ENCODE assay signal across 22 cellular contexts in genomic region chr6:41059569-41059968, GRCh38. TPM values are rescaled to one million over a fixed set of nuclear protein-coding genes. Genes with fewer than 3 reads are reported as not detected.
DNase-seq lines count a peak whose midpoint lies in the region; ATAC-seq and TF ChIP-seq lines count a peak whose summit lies in the region.
"Had no signal": no experiment of that assay in that cellular context is flagged by ENCODE, and none has a peak within 500 bp of the region (broad histone marks: within the 10 kb centered on the region; RNA-seq: fewer than 3 reads in every experiment).

No MANE protein-coding gene starts in this region.

- POLR2A ChIA-PET in PC-3 (lab: Charles Lee; ENCODE audit: unreplicated experiment): no interaction called here

- TF ChIP-seq POLR2A in suprapubic skin (IDR thresholded peaks at IDR 0.05): no peak

- CTCF ChIA-PET in PC-3 (lab: Charles Lee): no interaction called here

- H3K27me3 ChIP-seq in PC-3 (ENCODE audit: low read length): no peaks in the 10 kb centered on the region
- no peaks in the 10 kb centered on the region for H3K27me3 ChIP-seq in suprapubic skin
- H3K27me3 ChIP-seq: upper lobe of left lung had no signal

- H3K4me3 Mint-ChIP-seq in neural crest cell: no peak overlapping the region
- H3K4me3 Mint-ChIP-seq: CD14-positive monocyte; naive B cell; stimulated activated effector memory CD8-positive, alpha-beta T cell treated with anti-CD3 and anti-CD28 coated beads, Interleukin-12 subunit alpha, Interleukin-12 subunit beta, amount 100 ng/mL, for 72 hours had no signal

- DNase-seq in EL: peak; percentile 74
- DNase-seq in PC-3: peak; percentile 27
- DNase-seq in fibroblast of mammary gland (ENCODE audit: low read depth): peak; percentile 33
- DNase-seq in neural crest cell (ENCODE audit: low read depth, low spot score): no peak
- no peak for DNase-seq in NCI-H146 (lab: John Stamatoyannopoulos, UW)
- DNase-seq in Ammon's horn (ENCODE audit: low spot score): no peak
- DNase-seq in suprapubic skin (ENCODE audit: low spot score in 2 of 2): no peak
- DNase-seq: activated CD4-positive, CD25-positive, alpha-beta regulatory T cell; activated effector memory CD4-positive, alpha-beta T cell treated with anti-CD3 and anti-CD28 coated beads, Interleukin-2, amount 50 U/mL, for 16 hours; hippocampal formation; left colon; naive B cell; NCI-H2107; posterior cingulate gyrus; RPMI8226; upper lobe of left lung had no signal

- no peak for TF ChIP-seq EP300 in suprapubic skin (IDR thresholded peaks at IDR 0.05)

- 50% methylated on average over 1 of the region's 1 CpG for WGBS in suprapubic skin

- BruUV-seq in PC-3 (replicated peaks; lab: Mats Ljungman, UMichigan): no TSS peak

- H3K9me2 ChIP-seq in PC-3 (replicated peaks; ENCODE audit: low read length): no peaks in the 10 kb centered on the region

- no peaks in the 10 kb centered on the region for H4K20me1 ChIP-seq in PC-3 (ENCODE audit: low read length)

- no peaks in the 10 kb centered on the region for H3K27me3 Mint-ChIP-seq in neural crest cell (ENCODE audit: low read depth)
- H3K27me3 Mint-ChIP-seq: naive B cell had no signal

- no peaks in the 10 kb centered on the region for H3F3A ChIP-seq in PC-3 (ENCODE audit: low read length, unreplicated experiment)

- peaks cover 5% of the 10 kb centered on the region for H3K4me1 Mint-ChIP-seq in neural crest cell
- H3K4me1 Mint-ChIP-seq: CD14-positive monocyte; stimulated activated effector memory CD8-positive, alpha-beta T cell treated with anti-CD3 and anti-CD28 coated beads, Interleukin-12 subunit alpha, Interleukin-12 subunit beta, amount 100 ng/mL, for 72 hours had no signal

- TF ChIP-seq CTCF in PC-3 (conservative IDR thresholded peaks at IDR 0.05; ENCODE audit: low read depth, low read length) (no peak), fibroblast of mammary gland (conservative IDR thresholded peaks at IDR 0.05; ENCODE audit: control insufficient read depth, insufficient read depth, low read depth, low read length) (no peak), neural crest cell (conservative IDR thresholded peaks at IDR 0.05) (no peak), suprapubic skin (IDR thresholded peaks at IDR 0.05) (no peak)

- intact Hi-C loops in PC-3 (cut with micrococcal nuclease): no loop called here

- ATAC-seq in PC-3 (no peak), HG03135 (IDR thresholded peaks at IDR 0.05; ENCODE audit: unreplicated experiment) (no peak)
- ATAC-seq: HepG2; left colon; stimulated activated effector memory CD8-positive, alpha-beta T cell treated with anti-CD3 and anti-CD28 coated beads, Interleukin-12 subunit alpha, Interleukin-12 subunit beta, amount 100 ng/mL, for 72 hours had no signal

- H3K9ac ChIP-seq in PC-3 (ENCODE audit: low read length): no peak overlapping the region

- H2AFZ ChIP-seq in PC-3 (ENCODE audit: low read length): no peak overlapping the region

- no peak overlapping the region for H3K4me2 ChIP-seq in PC-3 (ENCODE audit: low read length)

- H3K9me3 ChIP-seq in PC-3 (ENCODE audit: low read length) (no peaks in the 10 kb centered on the region), suprapubic skin (no peaks in the 10 kb centered on the region)
- H3K9me3 ChIP-seq: upper lobe of left lung had no signal

- no peaks in the 10 kb centered on the region for H3K9me3 Mint-ChIP-seq in neural crest cell
- H3K9me3 Mint-ChIP-seq: CD14-positive monocyte; naive B cell; stimulated activated effector memory CD8-positive, alpha-beta T cell treated with anti-CD3 and anti-CD28 coated beads, Interleukin-12 subunit alpha, Interleukin-12 subunit beta, amount 100 ng/mL, for 72 hours had no signal

- H3K4me3 ChIP-seq in PC-3 (ENCODE audit: low read length) (no peak overlapping the region), fibroblast of mammary gland (ENCODE audit: control insufficient read depth, low read depth, low read length) (no peak overlapping the region), suprapubic skin (no peak overlapping the region)
- H3K4me3 ChIP-seq: coronary artery, upper lobe of left lung had no signal

- H3K27ac Mint-ChIP-seq in neural crest cell (ENCODE audit: unreplicated experiment): peak overlapping the region; percentile 30
- H3K27ac Mint-ChIP-seq: stimulated activated effector memory CD8-positive, alpha-beta T cell treated with anti-CD3 and anti-CD28 coated beads, Interleukin-12 subunit alpha, Interleukin-12 subunit beta, amount 100 ng/mL, for 72 hours had no signal

- H3K27ac ChIP-seq in PC-3 (ENCODE audit: low read length): no peak overlapping the region
- no peak overlapping the region for H3K27ac ChIP-seq in suprapubic skin
- H3K27ac ChIP-seq: coronary artery, upper lobe of left lung had no signal

- H3K36me3 Mint-ChIP-seq in neural crest cell (ENCODE audit: low read depth): no peaks in the 10 kb centered on the region

- H3K79me2 ChIP-seq in PC-3 (ENCODE audit: low read length): no peaks in the 10 kb centered on the region

- H3K36me3 ChIP-seq in PC-3 (ENCODE audit: low read depth, low read length) (no peaks in the 10 kb centered on the region), suprapubic skin (peaks cover 14% of the 10 kb centered on the region)

- no peaks in the 10 kb centered on the region for H3K4me1 ChIP-seq in PC-3 (ENCODE audit: insufficient read depth, low read length)
- peaks cover 5% of the 10 kb centered on the region for H3K4me1 ChIP-seq in suprapubic skin

RNA-seq across cellular contexts. Expression of gene APOBEC2, which starts 6.6 kb away (rescaled TPM):
- total RNA-seq in PC-3 (2014; rRNA removed) (not detected in 2 replicates), neural crest cell (not detected in 2 replicates), suprapubic skin (not detected)
- total RNA-seq: left colon; T-helper 1 cell treated with Interleukin-12 subunit alpha and Interleukin-12 subunit beta and Interleukin-4 antibody, amounts not matched to agents 30 ng/mL and 1 ng/mL, for 36 hours; upper lobe of left lung had no signal

RNA-seq across cellular contexts. Expression of gene OARD1, which starts 12.6 kb away (rescaled TPM):
- total RNA-seq in PC-3 (2014; rRNA removed) (11.2 and 12.1 TPM in 2 replicates), neural crest cell (32.8 and 32.9 TPM in 2 replicates), suprapubic skin (10 to 100 TPM; 11.3 to 29.9 (median 20.6) TPM)

RNA-seq across cellular contexts. Expression of gene NFYA, which starts 13.2 kb away (rescaled TPM):
- total RNA-seq in PC-3 (2014; rRNA removed) (31.7 and 32.9 TPM in 2 replicates), neural crest cell (59.7 and 61.4 TPM in 2 replicates), suprapubic skin (10 to 100 TPM; 19.7 to 33.0 (median 24.2) TPM)

RNA-seq across cellular contexts. Expression of gene TSPO2, which starts 17.3 kb away (rescaled TPM):
- total RNA-seq in PC-3 (2014; rRNA removed) (not detected in 2 replicates), neural crest cell (not detected in 2 replicates), suprapubic skin (not detected)
- total RNA-seq: HepG2; left colon; T-helper 1 cell treated with Interleukin-12 subunit alpha and Interleukin-12 subunit beta and Interleukin-4 antibody, amounts not matched to agents 30 ng/mL and 1 ng/mL, for 36 hours; upper lobe of left lung had no signal

RNA-seq across cellular contexts. Expression of gene UNC5CL, which starts 20.5 kb away (rescaled TPM):
- 0.58 and 1.4 TPM in 2 replicates for total RNA-seq in PC-3 (2014; rRNA removed)
- total RNA-seq in neural crest cell: 1.5 and 1.6 TPM in 2 replicates
- 1 to 10 TPM in 2 of 4 donors, under 1 TPM in 2; 0.19 to 6.9 (median 1.4) TPM for total RNA-seq in suprapubic skin

Comparison
In these comparisons a context has a peak if more than half of its experiments do, and no peak if none do; other contexts are left out.
1. DNase-seq: peak in EL (single experiment), PC-3 (single experiment) and fibroblast of mammary gland (single experiment); none in neural crest cell (single experiment), NCI-H146 (single experiment), Ammon's horn (single experiment) and suprapubic skin (0 of 2).